23 cellular contexts compared by ENCODE assay signal in genomic region chr15:93449798-93450197, GRCh38.
"Had no signal": no experiment of that assay in that cellular context is flagged by ENCODE, and none has a peak within 500 bp of the region (broad histone marks: within the 10 kb centered on the region; RNA-seq: fewer than 3 reads in every experiment).

No MANE protein-coding gene starts in this region.

- DNase-seq: colonic mucosa; cortex of kidney; effector CD4-positive, alpha-beta T cell; effector memory CD4-positive, alpha-beta T cell; erythroblast; foreskin keratinocyte; heart left ventricle; hypothalamus; immature natural killer cell; islet precursor cell; kidney; kidney glomerular epithelial cell; left cardiac atrium; left lung; left ventricle myocardium superior; lower lobe of right lung; mesenchymal stem cell; mucosa of descending colon; naive B cell had no signal

- H3K36me3 ChIP-seq: colonic mucosa, esophagus muscularis mucosa, gastroesophageal sphincter, heart left ventricle, left lung, lower lobe of right lung had no signal

- H3K4me3 ChIP-seq: colonic mucosa, esophagus muscularis mucosa, gastroesophageal sphincter, heart left ventricle, hepatocyte, left lung, lower lobe of right lung, mucosa of descending colon had no signal

- H3K4me1 ChIP-seq: colonic mucosa, foreskin keratinocyte had no signal

- H3K9me3 ChIP-seq: colonic mucosa, esophagus muscularis mucosa, gastroesophageal sphincter, lower lobe of right lung, mucosa of descending colon had no signal

- H3K27me3 ChIP-seq: colonic mucosa, esophagus muscularis mucosa, foreskin keratinocyte, gastroesophageal sphincter, heart left ventricle, hepatocyte, left lung had no signal

- ATAC-seq: foreskin keratinocyte, gastroesophageal sphincter, left lung, left ventricle myocardium superior, lower lobe of right lung, mucosa of descending colon had no signal

- H3K27ac ChIP-seq: colonic mucosa, epithelial cell of prostate, esophagus muscularis mucosa, foreskin keratinocyte, heart left ventricle, hepatocyte, left lung, lower lobe of right lung had no signal
